In genomic region chr10:11742009-11742778, GRCh38 we compare ENCODE assay signal across 8 cellular contexts. TPM values are rescaled to one million over a fixed set of nuclear protein-coding genes. Genes with fewer than 3 reads are reported as not detected.
A peak's percentile ranks its signal among the peaks of the same experiment; 100 is the strongest.
DNase-seq lines count a peak whose midpoint lies in the region; ATAC-seq and TF ChIP-seq lines count a peak whose summit lies in the region.

Gene ECHDC3, plus strand, starts transcription at chr10:11742382. Its CDS starts 195 bp downstream, at chr10:11742577.

- H2AK5ac ChIP-seq in mesendoderm (ENCODE audit: low read length): no peak within 1 kb of the TSS

- H3K18ac ChIP-seq in mesendoderm (ENCODE audit: low read length): peak within 1 kb of the TSS; percentile 43

- H3K4me1 Mint-ChIP-seq in CD4-positive, alpha-beta T cell (ENCODE audit: low read depth): peaks cover 18% of the 10 kb centered on the region
- peaks cover 12% of the 10 kb centered on the region for H3K4me1 Mint-ChIP-seq in activated CD4-positive, alpha-beta memory T cell treated with anti-CD3 and anti-CD28 coated beads, Interleukin-2, amount 10 ng/mL, durations not matched to agents 7 days and 5 days
- H3K4me1 Mint-ChIP-seq in effector memory CD8-positive, alpha-beta T cell (ENCODE audit: low read depth in 2 of 2): peaks cover 5 to 6% of the 10 kb centered on the region in 2 donors

- peak; percentile 84 for ATAC-seq in CD4-positive, alpha-beta T cell (ENCODE audit: poor library complexity)
- peak; percentile 77 for ATAC-seq in GM19395 (IDR thresholded peaks at IDR 0.05; ENCODE audit: unreplicated experiment)
- peak; percentile 79 for ATAC-seq in effector memory CD8-positive, alpha-beta T cell (replicated peaks)

- H3K36me3 Mint-ChIP-seq in CD4-positive, alpha-beta T cell (ENCODE audit: low read depth): no peaks in the 10 kb centered on the region
- H3K36me3 Mint-ChIP-seq in activated CD4-positive, alpha-beta memory T cell treated with anti-CD3 and anti-CD28 coated beads, Interleukin-2, amount 10 ng/mL, durations not matched to agents 7 days and 5 days (ENCODE audit: low read depth): no peaks in the 10 kb centered on the region
- peaks cover 2% of the 10 kb centered on the region for H3K36me3 Mint-ChIP-seq in effector memory CD8-positive, alpha-beta T cell (ENCODE audit: insufficient read depth)

- H3K4ac ChIP-seq in mesendoderm (ENCODE audit: low read depth, low read length): peak within 1 kb of the TSS; percentile 73

- no peak within 1 kb of the TSS for H2BK5ac ChIP-seq in mesendoderm (ENCODE audit: low read length)

- H3K4me2 ChIP-seq in mesendoderm (ENCODE audit: low read length): peak within 1 kb of the TSS; percentile 59

- no peaks in the 10 kb centered on the region for H3K36me3 ChIP-seq in mesendoderm (ENCODE audit: control insufficient read depth, insufficient read depth, low read length)

- no peaks in the 10 kb centered on the region for H3K27me3 ChIP-seq in CD4-positive, alpha-beta T cell (ENCODE audit: control insufficient read depth, insufficient read depth, low read length)
- H3K27me3 ChIP-seq in mesendoderm (ENCODE audit: insufficient read depth, low read length, poor library complexity): no peaks in the 10 kb centered on the region

- peak within 1 kb of the TSS; percentile 67 for H3K4me3 Mint-ChIP-seq in CD4-positive, alpha-beta T cell
- no peak within 1 kb of the TSS for H3K4me3 Mint-ChIP-seq in activated CD4-positive, alpha-beta memory T cell treated with anti-CD3 and anti-CD28 coated beads, Interleukin-2, amount 10 ng/mL, durations not matched to agents 7 days and 5 days
- H3K4me3 Mint-ChIP-seq in effector memory CD8-positive, alpha-beta T cell: peak within 1 kb of the TSS; percentile 59 to 65

- H3K9me3 Mint-ChIP-seq in CD4-positive, alpha-beta T cell: no peaks in the 10 kb centered on the region
- H3K9me3 Mint-ChIP-seq in activated CD4-positive, alpha-beta memory T cell treated with anti-CD3 and anti-CD28 coated beads, Interleukin-2, amount 10 ng/mL, durations not matched to agents 7 days and 5 days: peaks cover 6% of the 10 kb centered on the region
- no peaks in the 10 kb centered on the region for H3K9me3 Mint-ChIP-seq in effector memory CD8-positive, alpha-beta T cell

- peak within 1 kb of the TSS; percentile 88 for H3K56ac ChIP-seq in mesendoderm (ENCODE audit: low read length)

- POLR2A ChIA-PET in CD4-positive, alpha-beta T cell (lab: Charles Lee): interaction anchor here (1.2 kb wide), 1 partner anchor 56 kb away, joined by 4 read pairs; no protein-coding TSS in a partner anchor
- POLR2A ChIA-PET in activated CD4-positive, alpha-beta memory T cell treated with anti-CD3 and anti-CD28 coated beads, Interleukin-2, amount 10 ng/mL, durations not matched to agents 7 days and 5 days (lab: Charles Lee): no interaction called here

- H3K79me2 ChIP-seq in mesendoderm (ENCODE audit: control insufficient read depth, insufficient read depth, low read length): no peaks in the 10 kb centered on the region

- H3K27ac ChIP-seq in CD4-positive, alpha-beta T cell (ENCODE audit: low read depth, low read length): no peak within 1 kb of the TSS
- no peak within 1 kb of the TSS for H3K27ac ChIP-seq in mesendoderm (ENCODE audit: low read depth, low read length)

- no CpG with 5 or more reads among the region's 93 CpGs for WGBS in mesendoderm (ENCODE audit: extremely low coverage, insufficient coverage, low lambda C conversion rate)

- H3K23ac ChIP-seq in mesendoderm (ENCODE audit: low read length): no peak within 1 kb of the TSS

- no peaks in the 10 kb centered on the region for H3K9me3 ChIP-seq in CD4-positive, alpha-beta T cell (ENCODE audit: control insufficient read depth, low read length)

- intact Hi-C loops in CD4-positive, alpha-beta T cell (cut with DNase I, micrococcal nuclease): loop anchor here (2.0 to 5.0 kb wide), 2 partner anchors 15 to 130 kb away; partner anchors contain the start of gene USP6NL (in 1 of the 2)

- no peak within 1 kb of the TSS for H4K5ac ChIP-seq in mesendoderm (ENCODE audit: low read length)

- peak within 1 kb of the TSS; percentile 84 for H3K9ac ChIP-seq in mesendoderm (ENCODE audit: low read length)

- DNase-seq in CD4-positive, alpha-beta T cell: peak; percentile 11 to 62 (median 36)
- peak; percentile 61 for DNase-seq in HK-2 (ENCODE audit: unreplicated experiment)
- peak; percentile 18 for DNase-seq in activated CD4-positive, alpha-beta memory T cell treated with anti-CD3 and anti-CD28 coated beads, Interleukin-2, amount 10 ng/mL, durations not matched to agents 7 days and 5 days
- DNase-seq in effector memory CD8-positive, alpha-beta T cell: peak; percentile 6 to 28 (median 8)
- DNase-seq in mesendoderm: peak; percentile 72
- peak; percentile 15 for DNase-seq in stimulated activated CD8-positive, alpha-beta memory T cell treated with anti-CD3 and anti-CD28 coated beads, Interleukin-4, amount 100 ng/mL, for 24 hours (ENCODE audit: low read depth)
- DNase-seq in NCI-H2107 (lab: John Stamatoyannopoulos, UW): no peak

- H3K27me3 Mint-ChIP-seq in CD4-positive, alpha-beta T cell: peaks cover 22% of the 10 kb centered on the region
- H3K27me3 Mint-ChIP-seq in activated CD4-positive, alpha-beta memory T cell treated with anti-CD3 and anti-CD28 coated beads, Interleukin-2, amount 10 ng/mL, durations not matched to agents 7 days and 5 days: peaks cover 34% of the 10 kb centered on the region
- peaks cover 31 to 66% of the 10 kb centered on the region in 2 donors for H3K27me3 Mint-ChIP-seq in effector memory CD8-positive, alpha-beta T cell

- no peak within 1 kb of the TSS for H4K8ac ChIP-seq in mesendoderm (ENCODE audit: low read depth, low read length)

- peak within 1 kb of the TSS; percentile 22 for H3K27ac Mint-ChIP-seq in CD4-positive, alpha-beta T cell
- H3K27ac Mint-ChIP-seq in activated CD4-positive, alpha-beta memory T cell treated with anti-CD3 and anti-CD28 coated beads, Interleukin-2, amount 10 ng/mL, durations not matched to agents 7 days and 5 days: no peak within 1 kb of the TSS
- H3K27ac Mint-ChIP-seq in effector memory CD8-positive, alpha-beta T cell: no peak within 1 kb of the TSS

- CTCF ChIA-PET in CD4-positive, alpha-beta T cell (lab: Charles Lee): no interaction called here
- CTCF ChIA-PET in activated CD4-positive, alpha-beta memory T cell treated with anti-CD3 and anti-CD28 coated beads, Interleukin-2, amount 10 ng/mL, durations not matched to agents 7 days and 5 days (lab: Charles Lee): no interaction called here

- H3K4me3 ChIP-seq in mesendoderm (ENCODE audit: low read length): peak within 1 kb of the TSS; percentile 54

- H3K4me1 ChIP-seq in mesendoderm (ENCODE audit: control insufficient read depth, low read depth, low read length): no peaks in the 10 kb centered on the region

- no peak within 1 kb of the TSS for H2BK120ac ChIP-seq in mesendoderm (ENCODE audit: low read depth, low read length)

- no peak within 1 kb of the TSS for H2BK15ac ChIP-seq in mesendoderm (replicated peaks; ENCODE audit: low read depth)

- no peak for TF ChIP-seq CTCF in CD4-positive, alpha-beta T cell (IDR thresholded peaks at IDR 0.05)

- no peaks in the 10 kb centered on the region for H3K79me1 ChIP-seq in mesendoderm (ENCODE audit: low read length)

RNA-seq across cellular contexts. Expression of gene ECHDC3, which starts in this region (rescaled TPM):
- 1 to 10 TPM; 1.5 to 1.6 TPM for total RNA-seq in CD4-positive, alpha-beta T cell
- total RNA-seq in activated CD4-positive, alpha-beta memory T cell treated with anti-CD3 and anti-CD28 coated beads, Interleukin-2, amount 10 ng/mL, durations not matched to agents 7 days and 5 days: not detected
- 7.4 TPM for polyA plus RNA-seq in mesendoderm (2013, experiment 1 of 2)
- 6.2 TPM for polyA plus RNA-seq in mesendoderm (2013, experiment 2 of 2)

Comparison
In these comparisons a context has a peak if more than half of its experiments do, and no peak if none do; other contexts are left out.
1. Peak in DNase-seq in activated CD4-positive, alpha-beta memory T cell treated with anti-CD3 and anti-CD28 coated beads, Interleukin-2, amount 10 ng/mL, durations not matched to agents 7 days and 5 days; RNA of the gene not detected or under 1 TPM.